Comparison of ENCODE assay signal across 9 cellular contexts in genomic region chr12:52125499-52125900, GRCh38. TPM values are rescaled to one million over a fixed set of nuclear protein-coding genes. Genes with fewer than 3 reads are reported as not detected.
A peak's percentile ranks its signal among the peaks of the same experiment; 100 is the strongest.
DNase-seq lines count a peak whose midpoint lies in the region; ATAC-seq and TF ChIP-seq lines count a peak whose summit lies in the region.
"Had no signal": no experiment of that assay in that cellular context is flagged by ENCODE, and none has a peak within 500 bp of the region (broad histone marks: within the 10 kb centered on the region; RNA-seq: fewer than 3 reads in every experiment).

No MANE protein-coding gene starts in this region.

- H3K27me3 ChIP-seq in HUES6 (ENCODE audit: control insufficient read depth, insufficient read depth, low read length), result no peaks in the 10 kb centered on the region
- H3K27me3 ChIP-seq: brain microvascular endothelial cell had no signal

- ATAC-seq in WTC11, result peak; percentile 81
- no peak for ATAC-seq in HG03460 (IDR thresholded peaks at IDR 0.05; ENCODE audit: unreplicated experiment)

- CTCF ChIA-PET in WTC11 (lab: Charles Lee), result interaction anchor here (0.6 to 13.2 kb wide), 28 partner anchors 9 to 753 kb away, joined by 3 to 435 read pairs (median 4); partner anchors contain the start of genes ATG101 and SMIM41
- CTCF ChIA-PET in RWPE1 (lab: Yijun Ruan, JAX), result interaction anchor here (0.5 to 1.4 kb wide), 3 partner anchors 100 to 929 kb away, joined by 3 to 5 read pairs (median 5); no protein-coding TSS in a partner anchor

- H3K9me3 Mint-ChIP-seq in WTC11, result no peaks in the 10 kb centered on the region
- H3K9me3 Mint-ChIP-seq in neural crest cell, result no peaks in the 10 kb centered on the region

- DNase-seq in DMS153 (lab: John Stamatoyannopoulos, UW) (peak; percentile 56), WTC11 (ENCODE audit: low spot score) (peak; percentile 65), neural crest cell (ENCODE audit: low read depth, low spot score) (no peak), RWPE1 (ENCODE audit: low spot score) (no peak), kidney tubule cell (ENCODE audit: low spot score) (no peak), NCI-H524 treated with DMSO at 0.1 percent for 48 hours (lab: John Stamatoyannopoulos, UW) (no peak)
- DNase-seq: brain microvascular endothelial cell had no signal

- POLR2A ChIA-PET in WTC11 (lab: Charles Lee), result interaction anchor here (0.5 to 0.9 kb wide), 3 partner anchors 22 to 1340 kb away, joined by 3 read pairs; no protein-coding TSS in a partner anchor
- POLR2A ChIA-PET in RWPE1 (lab: Yijun Ruan, JAX; ENCODE audit: low non-redundant PET), result no interaction called here

- H3K4me3 ChIP-seq in HUES6 (ENCODE audit: low read depth, low read length), result peak overlapping the region; percentile 24; the same call in 1 of the 2 replicates

- H3K9ac ChIP-seq in HUES6 (ENCODE audit: low read length), result peak overlapping the region; percentile 56

- H3K36me3 Mint-ChIP-seq in WTC11, result no peaks in the 10 kb centered on the region
- no peaks in the 10 kb centered on the region for H3K36me3 Mint-ChIP-seq in neural crest cell (ENCODE audit: low read depth)

- no peaks in the 10 kb centered on the region for H3K9me3 ChIP-seq in HUES6 (ENCODE audit: control insufficient read depth, insufficient read depth, low read depth, low read length)

- H3K27me3 Mint-ChIP-seq in WTC11 (ENCODE audit: low read depth) (0 out of 2 replicates have a peak, but pooled peaks cover 4% of the 10 kb centered on the region), neural crest cell (ENCODE audit: low read depth) (peaks cover 2% of the 10 kb centered on the region)

- H3K27ac Mint-ChIP-seq in WTC11 (peak overlapping the region; percentile 97), neural crest cell (ENCODE audit: unreplicated experiment) (peak overlapping the region; percentile 57)

- no peaks in the 10 kb centered on the region for H3K36me3 ChIP-seq in HUES6 (ENCODE audit: control insufficient read depth, insufficient read depth, low read length)
- H3K36me3 ChIP-seq: brain microvascular endothelial cell had no signal

- peaks cover 79% of the 10 kb centered on the region for H3K4me1 Mint-ChIP-seq in WTC11
- H3K4me1 Mint-ChIP-seq in neural crest cell, result peaks cover 36% of the 10 kb centered on the region

- TF ChIP-seq CTCF in WTC11 (IDR thresholded peaks at IDR 0.05) (no peak), neural crest cell (conservative IDR thresholded peaks at IDR 0.05) (no peak), RWPE1 (conservative IDR thresholded peaks at IDR 0.05; ENCODE audit: low read depth) (no peak)

- peaks cover 53% of the 10 kb centered on the region for H3K4me1 ChIP-seq in HUES6 (ENCODE audit: control insufficient read depth, insufficient read depth, low read length)

- H3K4me3 Mint-ChIP-seq in WTC11 (peak overlapping the region; percentile 27; the same call in 1 of the 2 replicates), neural crest cell (no peak overlapping the region)

- H3K27ac ChIP-seq in HUES6 (ENCODE audit: low read depth, low read length) (peak overlapping the region; percentile 73), RWPE1 (no peak overlapping the region)
- H3K27ac ChIP-seq: brain microvascular endothelial cell had no signal

TF ChIP-seq in WTC11, 78 proteins besides CTCF, POLR2A, EP300 and RAD21:
- no peak for TF ChIP-seq ZBTB21 (CRISPR knock-in tag; IDR thresholded peaks at IDR 0.05; ENCODE audit: borderline replicate concordance)
- TF ChIP-seq ATF2 (CRISPR knock-in tag; IDR thresholded peaks at IDR 0.05; ENCODE audit: borderline replicate concordance, low read depth), result no peak
- TF ChIP-seq, protein P1, sequence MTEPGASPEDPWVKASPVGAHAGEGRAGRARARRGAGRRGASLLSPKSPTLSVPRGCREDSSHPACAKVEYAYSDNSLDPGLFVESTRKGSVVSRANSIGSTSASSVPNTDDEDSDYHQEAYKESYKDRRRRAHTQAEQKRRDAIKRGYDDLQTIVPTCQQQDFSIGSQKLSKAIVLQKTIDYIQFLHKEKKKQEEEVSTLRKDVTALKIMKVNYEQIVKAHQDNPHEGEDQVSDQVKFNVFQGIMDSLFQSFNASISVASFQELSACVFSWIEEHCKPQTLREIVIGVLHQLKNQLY (CRISPR knock-in tag; IDR thresholded peaks at IDR 0.05), result no peak
- TF ChIP-seq NR2C2 (CRISPR knock-in tag; IDR thresholded peaks at IDR 0.05), result no peak
- TF ChIP-seq ZNF281 (CRISPR knock-in tag; IDR thresholded peaks at IDR 0.05), result peak; percentile 56; the same call in 1 of the 2 replicates
- peak; percentile 86 for TF ChIP-seq ZNF423 (CRISPR knock-in tag; IDR thresholded peaks at IDR 0.05)
- 0 out of 2 replicates have a peak, but pooled peaks have one; percentile 7 for TF ChIP-seq FOXK1 (CRISPR knock-in tag; IDR thresholded peaks at IDR 0.05)
- no peak for TF ChIP-seq ELF4 (CRISPR knock-in tag; IDR thresholded peaks at IDR 0.05; ENCODE audit: low read depth)
- TF ChIP-seq TEAD1 (CRISPR knock-in tag; IDR thresholded peaks at IDR 0.05), result 0 out of 2 replicates have a peak, but pooled peaks have one; percentile 51
- no peak for TF ChIP-seq ZNF396 (CRISPR knock-in tag; IDR thresholded peaks at IDR 0.05; ENCODE audit: borderline replicate concordance)
- TF ChIP-seq FOXJ3 (CRISPR knock-in tag; IDR thresholded peaks at IDR 0.05; ENCODE audit: borderline replicate concordance), result no peak

RNA-seq across cellular contexts. Expression of gene SMIM41, which starts 46.0 kb away (rescaled TPM):
- total RNA-seq in WTC11 (2021), result 0.14 to 0.21 TPM in 2 of 3 replicates, not detected in the other
- not detected in 2 replicates for total RNA-seq in neural crest cell

RNA-seq across cellular contexts. Expression of gene ATG101, which starts 55.7 kb away (rescaled TPM):
- total RNA-seq in WTC11 (2021), result 43.3 to 52.1 TPM (median 45.0 TPM) in 3 replicates
- 32.1 and 34.3 TPM in 2 replicates for total RNA-seq in neural crest cell

Comparison
In these comparisons a context has a peak if more than half of its experiments do, and no peak if none do; other contexts are left out.
1. DNase-seq: peak in DMS153 (single experiment) and WTC11 (single experiment); none in neural crest cell (single experiment), RWPE1 (single experiment), kidney tubule cell (single experiment) and NCI-H524 treated with DMSO at 0.1 percent for 48 hours (single experiment).